ENCODE assay signal across 8 cellular contexts in genomic region chr5:97183100-97183929, GRCh38. TPM values are rescaled to one million over a fixed set of nuclear protein-coding genes. Genes with fewer than 3 reads are reported as not detected.
DNase-seq lines count a peak whose midpoint lies in the region; ATAC-seq and TF ChIP-seq lines count a peak whose summit lies in the region.

Gene RIOK2 (minus strand): TSS chr5:97183247. CDS start chr5:97183191, 56 bp downstream.

- H3K36me3 Mint-ChIP-seq in activated CD4-positive, alpha-beta T cell treated with anti-CD3 and anti-CD28 coated beads, Interleukin-2, amount 10 ng/mL, durations not matched to agents 24 days and 14 days (ENCODE audit: low read depth), result peaks cover 29% of the 10 kb centered on the region

- peak; percentile 85 for DNase-seq in BJ (ENCODE audit: low read depth)
- DNase-seq in NCI-H526 treated with DMSO at 0.1 percent for 48 hours (lab: John Stamatoyannopoulos, UW), result peak; percentile 95
- DNase-seq in activated CD4-positive, alpha-beta T cell treated with anti-CD3 and anti-CD28 coated beads, Interleukin-2, amount 10 ng/mL, durations not matched to agents 24 days and 14 days, result peak; percentile 97
- peak; percentile 10 for DNase-seq in cortex of kidney (lab: John Stamatoyannopoulos, UW)
- peak; percentile 96 to 97 for DNase-seq in left colon
- peak; percentile 96 for DNase-seq in stimulated activated CD4-positive, alpha-beta T cell treated with anti-CD3 and anti-CD28 coated beads, Interleukin-1b, Interleukin-23, amount 100 ng/mL, for 48 hours

- ATAC-seq in GM19324 (IDR thresholded peaks at IDR 0.05; ENCODE audit: low FRiP score, unreplicated experiment), result peak; percentile 92
- peak; percentile 89 for ATAC-seq in HG03469 (IDR thresholded peaks at IDR 0.05; ENCODE audit: unreplicated experiment)
- ATAC-seq in left colon, result peak; percentile 92

- no peak for TF ChIP-seq CTCF in BJ (IDR thresholded peaks at IDR 0.05; ENCODE audit: insufficient read depth, low read depth, low read length)

- H3K36me3 ChIP-seq in BJ (ENCODE audit: control insufficient read depth, insufficient read depth, low read length), result peaks cover under 1% of the 10 kb centered on the region; the same call in 1 of the 2 replicates

- peaks cover 5% of the 10 kb centered on the region for H3K9me3 Mint-ChIP-seq in activated CD4-positive, alpha-beta T cell treated with anti-CD3 and anti-CD28 coated beads, Interleukin-2, amount 10 ng/mL, durations not matched to agents 24 days and 14 days

- H3K27me3 ChIP-seq in BJ (ENCODE audit: control insufficient read depth, insufficient read depth, low read length), result no peaks in the 10 kb centered on the region

- intact Hi-C loops in activated CD4-positive, alpha-beta T cell treated with anti-CD3 and anti-CD28 coated beads, Interleukin-2, amount 10 ng/mL, durations not matched to agents 24 days and 14 days (cut with micrococcal nuclease), result loop anchor here (1.0 to 2.0 kb wide), 7 partner anchors 88 to 1746 kb away; partner anchors contain the start of genes CAST, CHD1 and ERAP1
- intact Hi-C loops in left colon (cut with DNase I, micrococcal nuclease), result no loop called here

- H3K27me3 Mint-ChIP-seq in activated CD4-positive, alpha-beta T cell treated with anti-CD3 and anti-CD28 coated beads, Interleukin-2, amount 10 ng/mL, durations not matched to agents 24 days and 14 days, result peaks cover 4% of the 10 kb centered on the region

- H3K4me3 Mint-ChIP-seq in activated CD4-positive, alpha-beta T cell treated with anti-CD3 and anti-CD28 coated beads, Interleukin-2, amount 10 ng/mL, durations not matched to agents 24 days and 14 days, result peak within 1 kb of the TSS; percentile 89

- CTCF ChIA-PET in BJ (lab: Yijun Ruan, JAX), result interaction anchor here (1.0 to 1.1 kb wide), 3 partner anchors 17 to 420 kb away, joined by 3 to 4 read pairs (median 3); no protein-coding TSS in a partner anchor

- POLR2A ChIA-PET in BJ (lab: Charles Lee), result interaction anchor here (0.6 to 0.7 kb wide), 2 partner anchors 1169 to 1614 kb away, joined by 3 read pairs; no protein-coding TSS in a partner anchor

- peak within 1 kb of the TSS; percentile 77 for H3K4me3 ChIP-seq in BJ (ENCODE audit: low read depth, low read length)

- H3K4me1 Mint-ChIP-seq in activated CD4-positive, alpha-beta T cell treated with anti-CD3 and anti-CD28 coated beads, Interleukin-2, amount 10 ng/mL, durations not matched to agents 24 days and 14 days, result peaks cover 24% of the 10 kb centered on the region

- peak within 1 kb of the TSS; percentile 100 for H3K27ac Mint-ChIP-seq in activated CD4-positive, alpha-beta T cell treated with anti-CD3 and anti-CD28 coated beads, Interleukin-2, amount 10 ng/mL, durations not matched to agents 24 days and 14 days

RNA-seq across cellular contexts. Expression of gene RIOK2, which starts in this region (rescaled TPM):
- polyA plus RNA-seq in BJ (2011; rRNA removed), result 5.7 and 17.3 TPM in 2 replicates
- polyA minus RNA-seq in BJ (2011; rRNA and poly(A)+ RNA removed), result 6.4 and 7.0 TPM in 2 replicates
- 40.8 and 42.0 TPM in 2 replicates for total RNA-seq in activated CD4-positive, alpha-beta T cell treated with anti-CD3 and anti-CD28 coated beads, Interleukin-2, amount 10 ng/mL, durations not matched to agents 24 days and 14 days
- total RNA-seq in left colon, result 10 to 100 TPM; 16.8 to 22.8 TPM

Comparison
In these comparisons a context has a peak if more than half of its experiments do, and no peak if none do; other contexts are left out.
1. Peak in every context shown above with its lines: DNase-seq, ATAC-seq and H3K4me3 ChIP-seq.
2. DNase-seq: peak in every context shown above with its lines; median percentile 97 in activated CD4-positive, alpha-beta T cell treated with anti-CD3 and anti-CD28 coated beads, Interleukin-2, amount 10 ng/mL, durations not matched to agents 24 days and 14 days; 96 in left colon; 96 in stimulated activated CD4-positive, alpha-beta T cell treated with anti-CD3 and anti-CD28 coated beads, Interleukin-1b, Interleukin-23, amount 100 ng/mL, for 48 hours; 95 in NCI-H526 treated with DMSO at 0.1 percent for 48 hours; 85 in BJ; 10 in cortex of kidney.